34 cellular contexts compared by ENCODE assay signal in genomic region chr4:189355590-189355989, GRCh38.
"Had no signal": no experiment of that assay in that cellular context is flagged by ENCODE, and none has a peak within 500 bp of the region (broad histone marks: within the 10 kb centered on the region; RNA-seq: fewer than 3 reads in every experiment).

No MANE protein-coding gene starts in this region.

- H3K27me3 ChIP-seq: adrenal gland, Peyer's patch had no signal

- H3K4me1 ChIP-seq: adrenal gland, Peyer's patch had no signal

- H3K27me3 Mint-ChIP-seq: activated B cell treated with CpG ODN at 0.5 μM for 24 hours; activated CD4-positive, alpha-beta memory T cell treated with anti-CD3 and anti-CD28 coated beads for 36 hours; activated naive CD8-positive, alpha-beta T cell treated with anti-CD3 and anti-CD28 coated beads, Interleukin-2, amount 10 ng/mL, durations not matched to agents 7 days and 5 days; brain had no signal

- H3K27ac ChIP-seq: adrenal gland, Peyer's patch, VCaP had no signal

- H3K27ac Mint-ChIP-seq: activated B cell treated with CpG ODN at 0.5 μM for 24 hours; activated CD4-positive, alpha-beta memory T cell treated with anti-CD3 and anti-CD28 coated beads for 36 hours; activated naive CD8-positive, alpha-beta T cell treated with anti-CD3 and anti-CD28 coated beads, Interleukin-2, amount 10 ng/mL, durations not matched to agents 7 days and 5 days; activated T-helper 1 cell treated with anti-CD3 and anti-CD28 coated beads, Interleukin-12 subunit alpha, Interleukin-12 subunit beta, Interleukin-2, Interleukin-4 antibody, amounts not matched to agents 30 ng/mL and 10 ng/mL and 1 ng/mL, durations not matched to agents 14 hours and 24 hours and 36 hours; brain had no signal

- H3K36me3 Mint-ChIP-seq: activated CD4-positive, alpha-beta memory T cell treated with anti-CD3 and anti-CD28 coated beads for 36 hours; activated naive CD8-positive, alpha-beta T cell treated with anti-CD3 and anti-CD28 coated beads, Interleukin-2, amount 10 ng/mL, durations not matched to agents 7 days and 5 days; brain had no signal

- DNase-seq: activated B cell treated with CpG ODN at 0.5 μM for 24 hours; activated CD4-positive, alpha-beta memory T cell treated with anti-CD3 and anti-CD28 coated beads for 36 hours; activated CD4-positive, alpha-beta T cell treated with anti-CD3 and anti-CD28 coated beads for 4 hours; activated CD4-positive, alpha-beta T cell treated with anti-CD3 and anti-CD28 coated beads, Interleukin-2, amount 50 U/mL, for 1 hour; activated CD4-positive, CD25-positive, alpha-beta regulatory T cell treated with anti-CD3 and anti-CD28 coated beads, Interleukin-2, amount 50 U/mL, for 72 hours; activated CD8-positive, alpha-beta memory T cell treated with anti-CD3 and anti-CD28 coated beads, Interleukin-2, amount 50 U/mL, for 4 hours; activated naive CD4-positive, alpha-beta T cell; activated naive CD4-positive, alpha-beta T cell treated with anti-CD3 and anti-CD28 coated beads, Interleukin-2, amount 50 U/mL, for 16 hours; activated naive CD8-positive, alpha-beta T cell treated with anti-CD3 and anti-CD28 coated beads, Interleukin-2, amount 10 ng/mL, durations not matched to agents 7 days and 5 days; activated T-cell treated with anti-CD3 and anti-CD28 coated beads for 4 hours; activated T-cell treated with anti-CD3 and anti-CD28 coated beads, Interleukin-2, amount 50 U/mL, for 4 hours; adrenal gland; caudate nucleus; Karpas-422; KBM-7; NCI-H1105 treated with DMSO at 0.1 percent for 48 hours; NCI-H1436; NCI-H1694; NCI-H1930; NCI-H345; NCI-H524 treated with DMSO at 0.1 percent for 48 hours; PC-3; Peyer's patch; RPMI8226; SIG-M5; SW 1271; T-helper 1 cell; T-helper 2 cell; T-helper 9 cell had no signal

- H3K4me3 ChIP-seq: adrenal gland, Peyer's patch had no signal

- ATAC-seq: activated T-cell treated with anti-CD3 and anti-CD28 coated beads, Interleukin-2, amount 50 U/mL, for 4 hours; PC-3; Right ventricle myocardium inferior; SK-N-SH treated with all-trans-retinoic acid at 6 μM for 48 hours had no signal

- H3K4me1 Mint-ChIP-seq: activated B cell treated with CpG ODN at 0.5 μM for 24 hours; activated naive CD8-positive, alpha-beta T cell treated with anti-CD3 and anti-CD28 coated beads, Interleukin-2, amount 10 ng/mL, durations not matched to agents 7 days and 5 days; brain had no signal

- H3K36me3 ChIP-seq: adrenal gland, Peyer's patch had no signal

- H3K9me3 Mint-ChIP-seq: activated CD4-positive, alpha-beta memory T cell treated with anti-CD3 and anti-CD28 coated beads for 36 hours had no signal

- H3K4me3 Mint-ChIP-seq: activated B cell treated with CpG ODN at 0.5 μM for 24 hours; activated CD4-positive, alpha-beta memory T cell treated with anti-CD3 and anti-CD28 coated beads for 36 hours; activated naive CD8-positive, alpha-beta T cell treated with anti-CD3 and anti-CD28 coated beads, Interleukin-2, amount 10 ng/mL, durations not matched to agents 7 days and 5 days; activated T-cell treated with anti-CD3 and anti-CD28 coated beads, Interleukin-2, amount 50 U/mL, for 4 hours; activated T-helper 1 cell treated with anti-CD3 and anti-CD28 coated beads, Interleukin-12 subunit alpha, Interleukin-12 subunit beta, Interleukin-2, Interleukin-4 antibody, amounts not matched to agents 30 ng/mL and 10 ng/mL and 1 ng/mL, durations not matched to agents 14 hours and 24 hours and 36 hours; brain had no signal

- H3K9me3 ChIP-seq: adrenal gland, Peyer's patch had no signal
